ENCODE assay signal across 9 cellular contexts in the genomic region with DNA sequence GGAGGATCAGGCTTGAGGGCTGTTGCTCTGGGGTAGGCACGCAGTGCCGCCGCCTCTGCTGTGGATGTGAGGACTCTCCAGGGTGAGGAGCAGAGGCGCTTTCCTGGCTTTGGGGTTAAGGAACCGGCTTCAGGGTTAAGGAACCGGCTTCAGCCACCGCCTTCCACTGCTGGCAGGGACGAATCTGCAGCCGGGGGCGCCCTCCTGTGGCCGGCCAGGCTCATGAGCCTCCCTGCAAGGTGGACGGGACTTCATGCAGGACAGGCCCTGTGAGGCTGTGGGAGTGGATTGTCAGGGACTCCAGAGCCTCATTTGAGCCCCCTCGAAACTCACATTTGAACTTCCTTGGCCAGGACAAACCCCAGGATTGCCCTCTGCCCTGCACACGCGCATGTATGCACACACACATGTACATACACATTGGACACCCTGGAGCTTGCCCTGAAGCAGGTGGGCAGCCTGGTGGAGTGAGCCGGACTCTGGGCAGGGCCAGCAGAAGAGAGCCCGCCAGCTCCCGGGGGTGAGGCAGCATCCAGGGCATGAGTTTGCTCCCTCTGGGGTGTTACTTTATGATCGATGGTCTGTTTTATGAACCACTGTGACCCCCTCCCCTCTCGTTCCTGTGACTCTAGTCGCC.
DNase-seq lines count a peak whose midpoint lies in the region; ATAC-seq and TF ChIP-seq lines count a peak whose summit lies in the region.
"Had no signal": no experiment of that assay in that cellular context is flagged by ENCODE, and none has a peak within 500 bp of the region (broad histone marks: within the 10 kb centered on the region; RNA-seq: fewer than 3 reads in every experiment).

No MANE protein-coding gene starts in this region.

- no peaks in the 10 kb centered on the region for H3K9me3 ChIP-seq in BE2C
- H3K9me3 ChIP-seq in OCI-LY7 (ENCODE audit: low read length), result no peaks in the 10 kb centered on the region
- no peaks in the 10 kb centered on the region for H3K9me3 ChIP-seq in thyroid gland
- H3K9me3 ChIP-seq: SJSA1 had no signal

- CTCF ChIA-PET in OCI-LY7 (lab: Charles Lee; ENCODE audit: unreplicated experiment), result no interaction called here

- H3K27me3 ChIP-seq in BE2C (peaks cover 21% of the 10 kb centered on the region), thyroid gland (no peaks in the 10 kb centered on the region)

- H3K9me2 ChIP-seq in OCI-LY7 (ENCODE audit: insufficient read depth, low read length), result no peaks in the 10 kb centered on the region

- ATAC-seq in HG03342 (IDR thresholded peaks at IDR 0.05; ENCODE audit: unreplicated experiment), result peak; percentile 42
- ATAC-seq in natural killer cell treated with Interleukin-12 subunit alpha and Interleukin-12 subunit beta and Interleukin-15 and Interleukin-18, amount 100 ng/mL, for 72 hours, result no peak

- DNase-seq in BE2C (peak; percentile 76), OCI-LY7 (ENCODE audit: low spot score) (peak; percentile 20), lower leg skin (ENCODE audit: low spot score in 2 of 2) (peak; percentile 49 to 92), thyroid gland (peak; percentile 44 to 57)
- DNase-seq in natural killer cell treated with Interleukin-12 subunit alpha and Interleukin-12 subunit beta and Interleukin-15 and Interleukin-18, amount 100 ng/mL, for 72 hours (ENCODE audit: low spot score), result no peak

- H3K4me3 Mint-ChIP-seq in natural killer cell treated with Interleukin-12 subunit alpha and Interleukin-12 subunit beta and Interleukin-15 and Interleukin-18, amount 100 ng/mL, for 72 hours, result no peak overlapping the region

- no peak overlapping the region for H3K4me2 ChIP-seq in OCI-LY7 (ENCODE audit: low read length)

- intact Hi-C loops in OCI-LY7 (cut with micrococcal nuclease; ENCODE audit: unreplicated experiment) (loop anchor here (1.0 to 2.0 kb wide), 2 partner anchors 152 to 180 kb away; no protein-coding TSS in a partner anchor), lower leg skin (cut with DNase I; ENCODE audit: low total_unique reads) (no loop called here), thyroid gland (cut with DNase I) (no loop called here)

- POLR2A ChIA-PET in OCI-LY7 (lab: Charles Lee), result no interaction called here

- BruUV-seq in OCI-LY7 (replicated peaks; lab: Mats Ljungman, UMichigan), result no TSS peak

- H3K79me2 ChIP-seq in OCI-LY7 (ENCODE audit: insufficient read depth, low read depth, low read length), result no peaks in the 10 kb centered on the region

- no peak overlapping the region for H3K27ac Mint-ChIP-seq in natural killer cell treated with Interleukin-12 subunit alpha and Interleukin-12 subunit beta and Interleukin-15 and Interleukin-18, amount 100 ng/mL, for 72 hours

- H3K27me3 Mint-ChIP-seq in natural killer cell treated with Interleukin-12 subunit alpha and Interleukin-12 subunit beta and Interleukin-15 and Interleukin-18, amount 100 ng/mL, for 72 hours, result peaks cover 0 to 3% of the 10 kb centered on the region in 2 donors

- H3K27ac ChIP-seq in OCI-LY7 (ENCODE audit: low read depth, low read length, poor library complexity, severe bottlenecking), result no peak overlapping the region
- peak overlapping the region; percentile 14 for H3K27ac ChIP-seq in cingulate gyrus (ENCODE audit: low read depth, low read length)
- H3K27ac ChIP-seq in thyroid gland, result no peak overlapping the region
- H3K27ac ChIP-seq: SJSA1 had no signal

- H3K4me1 ChIP-seq in BE2C (no peaks in the 10 kb centered on the region), OCI-LY7 (ENCODE audit: insufficient read depth, low read length, poor library complexity, severe bottlenecking) (peaks cover 16% of the 10 kb centered on the region), thyroid gland (peaks cover 0 to 3% of the 10 kb centered on the region in 2 donors)
- H3K4me1 ChIP-seq: SJSA1 had no signal

- 18 to 20% methylated on average over 17 to 19 of the region's 21 CpGs for WGBS in lower leg skin, 2 donors
- WGBS in thyroid gland, 2 donors, result 34 to 38% methylated on average over 13 to 18 of the region's 21 CpGs

- H3K9me3 Mint-ChIP-seq in natural killer cell treated with Interleukin-12 subunit alpha and Interleukin-12 subunit beta and Interleukin-15 and Interleukin-18, amount 100 ng/mL, for 72 hours, result no peaks in the 10 kb centered on the region

- no peak for TF ChIP-seq POLR2A in lower leg skin (IDR thresholded peaks at IDR 0.05)
- TF ChIP-seq POLR2A in thyroid gland (IDR thresholded peaks at IDR 0.05), result no peak

- H3K36me3 Mint-ChIP-seq in natural killer cell treated with Interleukin-12 subunit alpha and Interleukin-12 subunit beta and Interleukin-15 and Interleukin-18, amount 100 ng/mL, for 72 hours, result no peaks in the 10 kb centered on the region

- TF ChIP-seq CTCF in BE2C (IDR thresholded peaks at IDR 0.05; ENCODE audit: low read depth, low read length), result peak; percentile 78
- peak; percentile 90 for TF ChIP-seq CTCF in GM12874 (IDR thresholded peaks at IDR 0.05; ENCODE audit: insufficient read depth, low read depth, low read length)
- TF ChIP-seq CTCF in OCI-LY7 (conservative IDR thresholded peaks at IDR 0.05; ENCODE audit: low read length), result peak; percentile 75
- no peak for TF ChIP-seq CTCF in lower leg skin (IDR thresholded peaks at IDR 0.05)
- TF ChIP-seq CTCF in thyroid gland (IDR thresholded peaks at IDR 0.05), result peak in 3 of 6 experiments; percentile 32 to 59 (median 48)

- H3K4me1 Mint-ChIP-seq in natural killer cell treated with Interleukin-12 subunit alpha and Interleukin-12 subunit beta and Interleukin-15 and Interleukin-18, amount 100 ng/mL, for 72 hours (ENCODE audit: low read depth in 2 of 2), result no peaks in the 10 kb centered on the region

- H3K4me3 ChIP-seq in BE2C (ENCODE audit: low read depth, low read length) (no peak overlapping the region), OCI-LY7 (ENCODE audit: low read depth, low read length, poor library complexity, severe bottlenecking) (no peak overlapping the region), lower leg skin (ENCODE audit: low read depth, poor library complexity, severe bottlenecking) (no peak overlapping the region), thyroid gland (replicated peaks in 1 of 3) (no peak overlapping the region)
- H3K4me3 ChIP-seq: SJSA1 had no signal

- no peaks in the 10 kb centered on the region for H3K36me3 ChIP-seq in BE2C
- no peaks in the 10 kb centered on the region for H3K36me3 ChIP-seq in OCI-LY7 (ENCODE audit: insufficient read depth, low read length)
- no peaks in the 10 kb centered on the region for H3K36me3 ChIP-seq in thyroid gland
- H3K36me3 ChIP-seq: SJSA1 had no signal

- no peaks in the 10 kb centered on the region for H4K20me1 ChIP-seq in OCI-LY7 (ENCODE audit: insufficient read depth, low read length)

- no peak overlapping the region for H2AFZ ChIP-seq in OCI-LY7 (ENCODE audit: low read length)

Comparison
In these comparisons a context has a peak if more than half of its experiments do, and no peak if none do; other contexts are left out.
1. CTCF ChIP-seq: peak in BE2C (single experiment), GM12874 (single experiment) and OCI-LY7 (single experiment); none in lower leg skin (0 of 3).